Comparison of ENCODE assay signal across 36 cellular contexts in the genomic region with DNA sequence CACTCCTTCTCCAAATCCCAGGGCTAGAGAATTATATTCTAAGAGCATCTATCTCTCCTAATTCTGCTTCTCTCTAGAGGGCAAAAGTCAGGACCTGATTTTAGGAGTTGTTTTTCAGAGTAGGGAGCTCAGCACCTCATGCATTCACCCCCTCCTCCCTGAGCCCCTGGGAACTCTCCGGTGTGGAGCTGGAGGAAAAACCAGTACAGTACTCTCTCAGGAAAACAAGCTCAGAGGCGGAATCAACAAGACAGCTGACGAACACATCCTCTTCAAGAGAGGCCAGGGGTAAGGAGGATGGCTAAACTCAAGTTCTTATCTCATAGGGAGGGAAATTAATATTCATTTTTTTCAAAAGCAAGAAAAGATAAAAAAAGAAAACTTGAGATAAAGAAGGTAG.
"Had no signal": no experiment of that assay in that cellular context is flagged by ENCODE, and none has a peak within 500 bp of the region (broad histone marks: within the 10 kb centered on the region; RNA-seq: fewer than 3 reads in every experiment).

No MANE protein-coding gene starts in this region.

- H3K4me1 ChIP-seq: adrenal gland, body of pancreas, breast epithelium, Peyer's patch had no signal

- H3K36me3 ChIP-seq: adrenal gland, breast epithelium, MG63, Peyer's patch had no signal

- DNase-seq: activated CD4-positive, alpha-beta T cell treated with anti-CD3 and anti-CD28 coated beads for 1 hour; activated CD4-positive, alpha-beta T cell treated with anti-CD3 and anti-CD28 coated beads for 48 hours; activated CD4-positive, alpha-beta T cell treated with anti-CD3 and anti-CD28 coated beads, Interleukin-2, amount 50 U/mL, for 4 hours; activated CD4-positive, CD25-positive, alpha-beta regulatory T cell; activated CD8-positive, alpha-beta T cell treated with anti-CD3 and anti-CD28 coated beads, Interleukin-2, amount 10 ng/mL, durations not matched to agents 7 days and 5 days; activated gamma-delta T cell; activated naive CD4-positive, alpha-beta T cell treated with Interleukin-2 at 50 U/mL for 16 hours; activated T-cell treated with anti-CD3 and anti-CD28 coated beads, Interleukin-2, amount 50 U/mL, for 24 hours; adrenal gland; body of pancreas; Kasumi-1; KG1; MG63; NCI-H1048; NCI-H1105 treated with DMSO at 0.1 percent for 48 hours; NCI-H1436; NCI-H1694; NCI-H1930; NCI-H2081 treated with DMSO at 0.1 percent for 48 hours; NCI-H510A; NCI-H526; NCI-H748 treated with DMSO at 0.1 percent for 48 hours; NK-92 treated with Interleukin-12 subunit alpha and Interleukin-12 subunit beta, amount 100 ng/mL, for 24 hours; PC-3; Peyer's patch; RPMI8226; SIG-M5; SW 1271; T-helper 1 cell; T-helper 2 cell; T-helper 9 cell had no signal

- H3K9me3 Mint-ChIP-seq: activated naive CD4-positive, alpha-beta T cell treated with anti-CD3 and anti-CD28 coated beads, Interleukin-2, amount 50 U/mL, for 72 hours; activated T-helper 2 cell treated with anti-CD3 and anti-CD28 coated beads, Interferon-gamma antibody, Interleukin-2, Interleukin-4, amounts not matched to agents 10 μg/mL and 5 μg/mL and 100 μg/mL, durations not matched to agents 14 hours and 24 hours and 36 hours had no signal

- H3K9me3 ChIP-seq: body of pancreas, Peyer's patch had no signal

- FAIRE-seq: astrocyte had no signal

- H3K27me3 ChIP-seq: adrenal gland, body of pancreas, breast epithelium, MG63, Peyer's patch had no signal

- H3K4me3 ChIP-seq: adrenal gland, body of pancreas, breast epithelium, MG63, Peyer's patch had no signal

- H3K27ac ChIP-seq: adrenal gland, body of pancreas, breast epithelium, Peyer's patch, VCaP had no signal

- H3K36me3 Mint-ChIP-seq: activated naive CD4-positive, alpha-beta T cell treated with anti-CD3 and anti-CD28 coated beads, Interleukin-2, amount 50 U/mL, for 72 hours had no signal

- H3K27ac Mint-ChIP-seq: activated CD8-positive, alpha-beta T cell treated with anti-CD3 and anti-CD28 coated beads, Interleukin-2, amount 10 ng/mL, durations not matched to agents 7 days and 5 days; activated naive CD4-positive, alpha-beta T cell treated with anti-CD3 and anti-CD28 coated beads, Interleukin-2, amount 50 U/mL, for 72 hours; activated T-cell treated with anti-CD3 and anti-CD28 coated beads, Interleukin-2, amount 50 U/mL, for 24 hours; activated T-helper 2 cell treated with anti-CD3 and anti-CD28 coated beads, Interferon-gamma antibody, Interleukin-2, Interleukin-4, amounts not matched to agents 10 μg/mL and 5 μg/mL and 100 μg/mL, durations not matched to agents 14 hours and 24 hours and 36 hours had no signal

- H3K4me3 Mint-ChIP-seq: activated CD8-positive, alpha-beta T cell treated with anti-CD3 and anti-CD28 coated beads, Interleukin-2, amount 10 ng/mL, durations not matched to agents 7 days and 5 days; activated T-cell treated with anti-CD3 and anti-CD28 coated beads, Interleukin-2, amount 50 U/mL, for 24 hours had no signal
